ENCODE assay signal across 11 cellular contexts in genomic region chr10:70234668-70235447, GRCh38. TPM values are rescaled to one million over a fixed set of nuclear protein-coding genes. Genes with fewer than 3 reads are reported as not detected.
DNase-seq lines count a peak whose midpoint lies in the region; ATAC-seq and TF ChIP-seq lines count a peak whose summit lies in the region.
"Had no signal": no experiment of that assay in that cellular context is flagged by ENCODE, and none has a peak within 500 bp of the region (broad histone marks: within the 10 kb centered on the region; RNA-seq: fewer than 3 reads in every experiment).

No MANE protein-coding gene starts in this region.

- H3K4me2 ChIP-seq in fibroblast of lung (ENCODE audit: extremely low read depth, insufficient read depth, low read length) = no peak overlapping the region

- no peak for TF ChIP-seq CTCF in fibroblast of lung (conservative IDR thresholded peaks at IDR 0.05 in 1 of 2, IDR thresholded peaks at IDR 0.05 in 1 of 2; ENCODE audit: low read depth in 1 of 2, low read length in 2 of 2)

- H3K27me3 ChIP-seq in fibroblast of lung (ENCODE audit: control insufficient read depth, insufficient read depth, low read length) = no peaks in the 10 kb centered on the region

- no peak overlapping the region for H2AFZ ChIP-seq in fibroblast of lung (ENCODE audit: low read length)

- H3K9me3 ChIP-seq in fibroblast of lung (ENCODE audit: control insufficient read depth, insufficient read depth, low read depth, low read length) = no peaks in the 10 kb centered on the region

- H4K20me1 ChIP-seq in fibroblast of lung (ENCODE audit: control insufficient read depth, extremely low read depth, insufficient read depth, low read length) = no peaks in the 10 kb centered on the region

- DNase-seq in ELR (ENCODE audit: low read depth) (peak; percentile 25), NCI-H226 (peak; percentile 60), fibroblast of lung (ENCODE audit: low read depth in 2 of 2) (peak; percentile 40 to 79), skeletal muscle cell (ENCODE audit: low read depth) (peak; percentile 75), SK-N-DZ (ENCODE audit: low spot score) (no peak)
- DNase-seq: cerebellar nuclear complex, GOT3, NCI-H524, nucleus accumbens had no signal

- peaks cover 21% of the 10 kb centered on the region for H3K79me2 ChIP-seq in fibroblast of lung (ENCODE audit: control insufficient read depth, insufficient read depth, low read length)

- ATAC-seq in HG02678 (IDR thresholded peaks at IDR 0.05; ENCODE audit: unreplicated experiment) (no peak), HG02870 (IDR thresholded peaks at IDR 0.05; ENCODE audit: unreplicated experiment) (no peak)

- no peaks in the 10 kb centered on the region for H3K36me3 ChIP-seq in fibroblast of lung (ENCODE audit: control insufficient read depth, insufficient read depth, low read length)

- peaks cover 4% of the 10 kb centered on the region for H3K4me1 ChIP-seq in fibroblast of lung (ENCODE audit: control insufficient read depth, extremely low read depth, insufficient read depth, low read length)

- H3K9ac ChIP-seq in fibroblast of lung (ENCODE audit: insufficient read depth, low read length) = no peak overlapping the region

- no peak overlapping the region for H3K27ac ChIP-seq in fibroblast of lung (ENCODE audit: insufficient read depth, low read length)

- H3K4me3 ChIP-seq in fibroblast of lung (replicated peaks in 1 of 4; ENCODE audit: control extremely low read depth in 1 of 4, insufficient read depth in 1 of 4, low read depth in 3 of 4, low read length in 4 of 4) (no peak overlapping the region), skeletal muscle cell (ENCODE audit: low read depth, low read length) (no peak overlapping the region)

RNA-seq across cellular contexts. Expression of gene PPA1, which starts 1.6 kb away (rescaled TPM):
- total RNA-seq in fibroblast of lung = 287 and 313 TPM in 2 replicates
- polyA plus RNA-seq in fibroblast of lung = 167 and 207 TPM in 2 replicates
- polyA plus RNA-seq in fibroblast of lung (2012) = 138 and 180 TPM in 2 replicates
- polyA minus RNA-seq in fibroblast of lung (ENCODE audit: low replicate concordance) = 6.3 and 6.7 TPM in 2 replicates
- 317 and 367 TPM in 2 replicates for polyA plus RNA-seq in SK-N-DZ (2014; cell fraction: cytosol; rRNA removed)
- polyA plus RNA-seq in SK-N-DZ (2014; cell fraction: nucleus; rRNA removed) = 160 and 184 TPM in 2 replicates

RNA-seq across cellular contexts. Expression of gene NPFFR1, which starts 48.9 kb away (rescaled TPM):
- under 0.01 TPM in 1 of 2 replicates, not detected in the other for total RNA-seq in fibroblast of lung
- polyA plus RNA-seq in fibroblast of lung = not detected in 2 replicates
- not detected in 2 replicates for polyA plus RNA-seq in fibroblast of lung (2012)
- polyA minus RNA-seq in fibroblast of lung (ENCODE audit: low replicate concordance) = not detected in 2 replicates
- polyA plus RNA-seq in SK-N-DZ (2014; cell fraction: cytosol; rRNA removed) = not detected in 2 replicates
- polyA plus RNA-seq in SK-N-DZ (2014; cell fraction: nucleus; rRNA removed) = not detected in 2 replicates
